In the genomic region with DNA sequence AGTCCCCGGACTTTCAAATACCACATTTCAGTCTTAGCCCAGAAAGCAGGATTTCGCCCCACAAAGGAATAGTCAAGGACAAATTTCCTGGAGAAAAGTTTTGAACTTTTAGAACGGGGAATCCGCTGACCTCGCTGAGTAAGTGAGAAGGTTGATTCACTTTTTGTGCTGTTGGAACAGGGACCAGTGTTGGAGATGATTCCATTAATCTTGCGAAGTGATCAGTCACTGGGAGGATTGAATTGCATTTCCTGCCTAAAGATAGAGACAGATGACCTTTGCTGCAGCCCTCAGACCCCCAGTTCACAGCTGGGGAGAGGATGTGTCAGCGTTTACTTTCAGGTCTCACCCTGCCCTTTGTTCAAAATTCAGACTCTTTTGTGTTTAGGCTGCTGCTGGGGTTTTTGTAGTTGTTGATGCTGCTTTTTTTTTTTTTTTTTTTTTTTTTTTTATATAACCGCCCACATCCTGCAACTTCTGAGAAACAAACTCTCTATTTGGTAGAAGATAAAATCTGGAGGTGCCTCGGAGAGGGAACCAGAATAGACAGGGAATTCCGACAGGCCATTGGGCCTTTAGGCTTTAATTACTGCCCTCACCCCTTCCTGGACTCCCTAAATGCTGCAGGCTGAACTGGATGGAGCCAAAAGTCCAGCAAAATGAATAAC, we compare ENCODE assay signal across 1 cellular context.
TF ChIP-seq lines count a peak whose summit lies in the region.

No MANE protein-coding gene starts in this region.

TF ChIP-seq in K562, 482 proteins besides CTCF, POLR2A, EP300 and RAD21 (continues in another document):
- TF ChIP-seq MAFK (IDR thresholded peaks at IDR 0.05; ENCODE audit: low read length) (peak; percentile 29; the same call in 1 of the 2 replicates), ZNF384 (IDR thresholded peaks at IDR 0.05; ENCODE audit: low read depth, low read length) (peak; percentile 77), ZNF408 (CRISPR knock-in tag; IDR thresholded peaks at IDR 0.05; ENCODE audit: low read depth) (no peak), GABPB2 (CRISPR knock-in tag; conservative IDR thresholded peaks at IDR 0.05) (no peak), MTA1 (IDR thresholded peaks at IDR 0.05; ENCODE audit: borderline replicate concordance) (0 out of 2 replicates have a peak, but pooled peaks have one; percentile 2), ETS2 (tag; IDR thresholded peaks at IDR 0.05; ENCODE audit: borderline replicate concordance, poor library complexity, severe bottlenecking) (no peak), KDM1A (IDR thresholded peaks at IDR 0.05) (no peak), MTA3 (IDR thresholded peaks at IDR 0.05; ENCODE audit: borderline replicate concordance) (0 out of 2 replicates have a peak, but pooled peaks have one; percentile 19), NR2C2 (CRISPR knock-in tag; IDR thresholded peaks at IDR 0.05) (no peak), NR2C2 (tag; IDR thresholded peaks at IDR 0.05) (peak; percentile 16; the same call in 1 of the 2 replicates), RAD51 (IDR thresholded peaks at IDR 0.05; ENCODE audit: borderline replicate concordance, low read depth) (no peak), CHD1 (IDR thresholded peaks at IDR 0.05; ENCODE audit: low read length) (no peak), FOXK1 (CRISPR knock-in tag; IDR thresholded peaks at IDR 0.05; ENCODE audit: borderline replicate concordance) (no peak), MECOM (CRISPR knock-in tag; IDR thresholded peaks at IDR 0.05) (no peak), MAZ (CRISPR knock-in tag; conservative IDR thresholded peaks at IDR 0.05 in 1 of 2, IDR thresholded peaks at IDR 0.05 in 1 of 2) (no peak), ZBTB7A (IDR thresholded peaks at IDR 0.05; ENCODE audit: borderline replicate concordance, control insufficient read depth, low read depth, low read length) (peak; percentile 72; the same call in 1 of the 2 replicates), HCFC1 (IDR thresholded peaks at IDR 0.05; ENCODE audit: low read depth, low read length) (no peak), ETV1 (tag; conservative IDR thresholded peaks at IDR 0.05; ENCODE audit: low read depth) (no peak), ZNF263 (CRISPR knock-in tag; IDR thresholded peaks at IDR 0.05; ENCODE audit: borderline replicate concordance) (no peak), CHCHD3 (CRISPR knock-in tag; IDR thresholded peaks at IDR 0.05) (no peak), DPF2 (IDR thresholded peaks at IDR 0.05) (no peak), TEAD2 (tag; IDR thresholded peaks at IDR 0.05) (no peak), ZNF586 (CRISPR knock-in tag; conservative IDR thresholded peaks at IDR 0.05) (no peak), BHLHE40 (IDR thresholded peaks at IDR 0.05; ENCODE audit: low read length) (no peak), SMARCE1 (IDR thresholded peaks at IDR 0.05) (0 out of 2 replicates have a peak, but pooled peaks have one; percentile 29), HDAC1 (IDR thresholded peaks at IDR 0.05) (no peak), NFRKB (IDR thresholded peaks at IDR 0.05; ENCODE audit: low read depth) (no peak), ERF (CRISPR knock-in tag; IDR thresholded peaks at IDR 0.05) (no peak), ZFPM2 (CRISPR knock-in tag; IDR thresholded peaks at IDR 0.05) (no peak), TBP (optimal IDR thresholded peaks at IDR 0.05; ENCODE audit: low read depth, low read length) (peak; percentile 9), ZNF584 (CRISPR knock-in tag; IDR thresholded peaks at IDR 0.05; ENCODE audit: low read depth) (0 out of 2 replicates have a peak, but pooled peaks have one; percentile 51)
- TF ChIP-seq, protein P1, sequence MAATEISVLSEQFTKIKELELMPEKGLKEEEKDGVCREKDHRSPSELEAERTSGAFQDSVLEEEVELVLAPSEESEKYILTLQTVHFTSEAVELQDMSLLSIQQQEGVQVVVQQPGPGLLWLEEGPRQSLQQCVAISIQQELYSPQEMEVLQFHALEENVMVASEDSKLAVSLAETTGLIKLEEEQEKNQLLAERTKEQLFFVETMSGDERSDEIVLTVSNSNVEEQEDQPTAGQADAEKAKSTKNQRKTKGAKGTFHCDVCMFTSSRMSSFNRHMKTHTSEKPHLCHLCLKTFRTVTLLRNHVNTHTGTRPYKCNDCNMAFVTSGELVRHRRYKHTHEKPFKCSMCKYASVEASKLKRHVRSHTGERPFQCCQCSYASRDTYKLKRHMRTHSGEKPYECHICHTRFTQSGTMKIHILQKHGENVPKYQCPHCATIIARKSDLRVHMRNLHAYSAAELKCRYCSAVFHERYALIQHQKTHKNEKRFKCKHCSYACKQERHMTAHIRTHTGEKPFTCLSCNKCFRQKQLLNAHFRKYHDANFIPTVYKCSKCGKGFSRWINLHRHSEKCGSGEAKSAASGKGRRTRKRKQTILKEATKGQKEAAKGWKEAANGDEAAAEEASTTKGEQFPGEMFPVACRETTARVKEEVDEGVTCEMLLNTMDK (IDR thresholded peaks at IDR 0.05; ENCODE audit: borderline replicate concordance, insufficient read depth, low read depth, low read length, poor library complexity, severe bottlenecking) = no peak
- TF ChIP-seq, protein P2, sequence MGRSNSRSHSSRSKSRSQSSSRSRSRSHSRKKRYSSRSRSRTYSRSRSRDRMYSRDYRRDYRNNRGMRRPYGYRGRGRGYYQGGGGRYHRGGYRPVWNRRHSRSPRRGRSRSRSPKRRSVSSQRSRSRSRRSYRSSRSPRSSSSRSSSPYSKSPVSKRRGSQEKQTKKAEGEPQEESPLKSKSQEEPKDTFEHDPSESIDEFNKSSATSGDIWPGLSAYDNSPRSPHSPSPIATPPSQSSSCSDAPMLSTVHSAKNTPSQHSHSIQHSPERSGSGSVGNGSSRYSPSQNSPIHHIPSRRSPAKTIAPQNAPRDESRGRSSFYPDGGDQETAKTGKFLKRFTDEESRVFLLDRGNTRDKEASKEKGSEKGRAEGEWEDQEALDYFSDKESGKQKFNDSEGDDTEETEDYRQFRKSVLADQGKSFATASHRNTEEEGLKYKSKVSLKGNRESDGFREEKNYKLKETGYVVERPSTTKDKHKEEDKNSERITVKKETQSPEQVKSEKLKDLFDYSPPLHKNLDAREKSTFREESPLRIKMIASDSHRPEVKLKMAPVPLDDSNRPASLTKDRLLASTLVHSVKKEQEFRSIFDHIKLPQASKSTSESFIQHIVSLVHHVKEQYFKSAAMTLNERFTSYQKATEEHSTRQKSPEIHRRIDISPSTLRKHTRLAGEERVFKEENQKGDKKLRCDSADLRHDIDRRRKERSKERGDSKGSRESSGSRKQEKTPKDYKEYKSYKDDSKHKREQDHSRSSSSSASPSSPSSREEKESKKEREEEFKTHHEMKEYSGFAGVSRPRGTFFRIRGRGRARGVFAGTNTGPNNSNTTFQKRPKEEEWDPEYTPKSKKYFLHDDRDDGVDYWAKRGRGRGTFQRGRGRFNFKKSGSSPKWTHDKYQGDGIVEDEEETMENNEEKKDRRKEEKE (IDR thresholded peaks at IDR 0.05; ENCODE audit: borderline replicate concordance in 1 of 2, control insufficient read depth in 1 of 2, low read depth in 2 of 2, low read length in 1 of 2) = no peak
- TF ChIP-seq, protein P3, sequence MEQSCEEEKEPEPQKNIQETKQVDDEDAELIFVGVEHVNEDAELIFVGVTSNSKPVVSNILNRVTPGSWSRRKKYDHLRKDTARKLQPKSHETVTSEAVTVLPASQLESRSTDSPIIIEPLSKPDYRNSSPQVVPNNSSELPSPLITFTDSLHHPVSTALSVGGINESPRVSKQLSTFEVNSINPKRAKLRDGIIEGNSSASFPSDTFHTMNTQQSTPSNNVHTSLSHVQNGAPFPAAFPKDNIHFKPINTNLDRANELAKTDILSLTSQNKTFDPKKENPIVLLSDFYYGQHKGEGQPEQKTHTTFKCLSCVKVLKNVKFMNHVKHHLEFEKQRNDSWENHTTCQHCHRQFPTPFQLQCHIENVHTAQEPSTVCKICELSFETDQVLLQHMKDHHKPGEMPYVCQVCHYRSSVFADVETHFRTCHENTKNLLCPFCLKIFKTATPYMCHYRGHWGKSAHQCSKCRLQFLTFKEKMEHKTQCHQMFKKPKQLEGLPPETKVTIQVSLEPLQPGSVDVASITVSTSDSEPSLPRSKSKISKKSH (CRISPR knock-in tag; IDR thresholded peaks at IDR 0.05) = no peak
- TF ChIP-seq, protein P4, sequence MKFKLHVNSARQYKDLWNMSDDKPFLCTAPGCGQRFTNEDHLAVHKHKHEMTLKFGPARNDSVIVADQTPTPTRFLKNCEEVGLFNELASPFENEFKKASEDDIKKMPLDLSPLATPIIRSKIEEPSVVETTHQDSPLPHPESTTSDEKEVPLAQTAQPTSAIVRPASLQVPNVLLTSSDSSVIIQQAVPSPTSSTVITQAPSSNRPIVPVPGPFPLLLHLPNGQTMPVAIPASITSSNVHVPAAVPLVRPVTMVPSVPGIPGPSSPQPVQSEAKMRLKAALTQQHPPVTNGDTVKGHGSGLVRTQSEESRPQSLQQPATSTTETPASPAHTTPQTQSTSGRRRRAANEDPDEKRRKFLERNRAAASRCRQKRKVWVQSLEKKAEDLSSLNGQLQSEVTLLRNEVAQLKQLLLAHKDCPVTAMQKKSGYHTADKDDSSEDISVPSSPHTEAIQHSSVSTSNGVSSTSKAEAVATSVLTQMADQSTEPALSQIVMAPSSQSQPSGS (CRISPR knock-in tag; IDR thresholded peaks at IDR 0.05) = no peak
- TF ChIP-seq, protein P5, sequence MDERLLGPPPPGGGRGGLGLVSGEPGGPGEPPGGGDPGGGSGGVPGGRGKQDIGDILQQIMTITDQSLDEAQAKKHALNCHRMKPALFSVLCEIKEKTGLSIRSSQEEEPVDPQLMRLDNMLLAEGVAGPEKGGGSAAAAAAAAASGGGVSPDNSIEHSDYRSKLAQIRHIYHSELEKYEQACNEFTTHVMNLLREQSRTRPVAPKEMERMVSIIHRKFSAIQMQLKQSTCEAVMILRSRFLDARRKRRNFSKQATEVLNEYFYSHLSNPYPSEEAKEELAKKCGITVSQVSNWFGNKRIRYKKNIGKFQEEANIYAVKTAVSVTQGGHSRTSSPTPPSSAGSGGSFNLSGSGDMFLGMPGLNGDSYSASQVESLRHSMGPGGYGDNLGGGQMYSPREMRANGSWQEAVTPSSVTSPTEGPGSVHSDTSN (CRISPR knock-in tag; IDR thresholded peaks at IDR 0.05; ENCODE audit: low read depth) = no peak
- TF ChIP-seq, protein P5 (tag; conservative IDR thresholded peaks at IDR 0.05; ENCODE audit: low read depth) = no peak
- TF ChIP-seq, protein P6, sequence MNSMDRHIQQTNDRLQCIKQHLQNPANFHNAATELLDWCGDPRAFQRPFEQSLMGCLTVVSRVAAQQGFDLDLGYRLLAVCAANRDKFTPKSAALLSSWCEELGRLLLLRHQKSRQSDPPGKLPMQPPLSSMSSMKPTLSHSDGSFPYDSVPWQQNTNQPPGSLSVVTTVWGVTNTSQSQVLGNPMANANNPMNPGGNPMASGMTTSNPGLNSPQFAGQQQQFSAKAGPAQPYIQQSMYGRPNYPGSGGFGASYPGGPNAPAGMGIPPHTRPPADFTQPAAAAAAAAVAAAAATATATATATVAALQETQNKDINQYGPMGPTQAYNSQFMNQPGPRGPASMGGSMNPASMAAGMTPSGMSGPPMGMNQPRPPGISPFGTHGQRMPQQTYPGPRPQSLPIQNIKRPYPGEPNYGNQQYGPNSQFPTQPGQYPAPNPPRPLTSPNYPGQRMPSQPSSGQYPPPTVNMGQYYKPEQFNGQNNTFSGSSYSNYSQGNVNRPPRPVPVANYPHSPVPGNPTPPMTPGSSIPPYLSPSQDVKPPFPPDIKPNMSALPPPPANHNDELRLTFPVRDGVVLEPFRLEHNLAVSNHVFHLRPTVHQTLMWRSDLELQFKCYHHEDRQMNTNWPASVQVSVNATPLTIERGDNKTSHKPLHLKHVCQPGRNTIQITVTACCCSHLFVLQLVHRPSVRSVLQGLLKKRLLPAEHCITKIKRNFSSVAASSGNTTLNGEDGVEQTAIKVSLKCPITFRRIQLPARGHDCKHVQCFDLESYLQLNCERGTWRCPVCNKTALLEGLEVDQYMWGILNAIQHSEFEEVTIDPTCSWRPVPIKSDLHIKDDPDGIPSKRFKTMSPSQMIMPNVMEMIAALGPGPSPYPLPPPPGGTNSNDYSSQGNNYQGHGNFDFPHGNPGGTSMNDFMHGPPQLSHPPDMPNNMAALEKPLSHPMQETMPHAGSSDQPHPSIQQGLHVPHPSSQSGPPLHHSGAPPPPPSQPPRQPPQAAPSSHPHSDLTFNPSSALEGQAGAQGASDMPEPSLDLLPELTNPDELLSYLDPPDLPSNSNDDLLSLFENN (IDR thresholded peaks at IDR 0.05; ENCODE audit: low read depth in 2 of 2, low read length in 2 of 2) = no peak
- TF ChIP-seq, protein P7, sequence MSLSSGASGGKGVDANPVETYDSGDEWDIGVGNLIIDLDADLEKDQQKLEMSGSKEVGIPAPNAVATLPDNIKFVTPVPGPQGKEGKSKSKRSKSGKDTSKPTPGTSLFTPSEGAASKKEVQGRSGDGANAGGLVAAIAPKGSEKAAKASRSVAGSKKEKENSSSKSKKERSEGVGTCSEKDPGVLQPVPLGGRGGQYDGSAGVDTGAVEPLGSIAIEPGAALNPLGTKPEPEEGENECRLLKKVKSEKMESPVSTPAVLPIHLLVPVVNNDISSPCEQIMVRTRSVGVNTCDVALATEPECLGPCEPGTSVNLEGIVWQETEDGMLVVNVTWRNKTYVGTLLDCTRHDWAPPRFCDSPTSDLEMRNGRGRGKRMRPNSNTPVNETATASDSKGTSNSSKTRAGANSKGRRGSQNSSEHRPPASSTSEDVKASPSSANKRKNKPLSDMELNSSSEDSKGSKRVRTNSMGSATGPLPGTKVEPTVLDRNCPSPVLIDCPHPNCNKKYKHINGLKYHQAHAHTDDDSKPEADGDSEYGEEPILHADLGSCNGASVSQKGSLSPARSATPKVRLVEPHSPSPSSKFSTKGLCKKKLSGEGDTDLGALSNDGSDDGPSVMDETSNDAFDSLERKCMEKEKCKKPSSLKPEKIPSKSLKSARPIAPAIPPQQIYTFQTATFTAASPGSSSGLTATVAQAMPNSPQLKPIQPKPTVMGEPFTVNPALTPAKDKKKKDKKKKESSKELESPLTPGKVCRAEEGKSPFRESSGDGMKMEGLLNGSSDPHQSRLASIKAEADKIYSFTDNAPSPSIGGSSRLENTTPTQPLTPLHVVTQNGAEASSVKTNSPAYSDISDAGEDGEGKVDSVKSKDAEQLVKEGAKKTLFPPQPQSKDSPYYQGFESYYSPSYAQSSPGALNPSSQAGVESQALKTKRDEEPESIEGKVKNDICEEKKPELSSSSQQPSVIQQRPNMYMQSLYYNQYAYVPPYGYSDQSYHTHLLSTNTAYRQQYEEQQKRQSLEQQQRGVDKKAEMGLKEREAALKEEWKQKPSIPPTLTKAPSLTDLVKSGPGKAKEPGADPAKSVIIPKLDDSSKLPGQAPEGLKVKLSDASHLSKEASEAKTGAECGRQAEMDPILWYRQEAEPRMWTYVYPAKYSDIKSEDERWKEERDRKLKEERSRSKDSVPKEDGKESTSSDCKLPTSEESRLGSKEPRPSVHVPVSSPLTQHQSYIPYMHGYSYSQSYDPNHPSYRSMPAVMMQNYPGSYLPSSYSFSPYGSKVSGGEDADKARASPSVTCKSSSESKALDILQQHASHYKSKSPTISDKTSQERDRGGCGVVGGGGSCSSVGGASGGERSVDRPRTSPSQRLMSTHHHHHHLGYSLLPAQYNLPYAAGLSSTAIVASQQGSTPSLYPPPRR (CRISPR knock-in tag; IDR thresholded peaks at IDR 0.05; ENCODE audit: borderline replicate concordance) = no peak
